In genomic region chr7:2763607-2764006, GRCh38 we compare ENCODE assay signal across 9 cellular contexts.
DNase-seq lines count a peak whose midpoint lies in the region; ATAC-seq and TF ChIP-seq lines count a peak whose summit lies in the region.
"Had no signal": no experiment of that assay in that cellular context is flagged by ENCODE, and none has a peak within 500 bp of the region (broad histone marks: within the 10 kb centered on the region; RNA-seq: fewer than 3 reads in every experiment).

No MANE protein-coding gene starts in this region.

- H3K36me3 ChIP-seq in BLaER1 treated with 17β-estradiol and CSF1 and Interleukin-3, amounts not matched to agents 10 nM and 100 nM: peaks cover 0 to 78% (median 41%) of the 10 kb centered on the region in 11 experiments; a peak in 18 of 22 replicates
- no peaks in the 10 kb centered on the region for H3K36me3 ChIP-seq in gastrocnemius medialis

- peak overlapping the region in 3 of 11 experiments; percentile 19 to 55 (median 51); a peak in 2 of 22 replicates for H3K9ac ChIP-seq in BLaER1 treated with 17β-estradiol and CSF1 and Interleukin-3, amounts not matched to agents 10 nM and 100 nM

- peak overlapping the region in 3 of 11 experiments; percentile 81 to 92 (median 89); a peak in 6 of 22 replicates for H3K4me2 ChIP-seq in BLaER1 treated with 17β-estradiol and CSF1 and Interleukin-3, amounts not matched to agents 10 nM and 100 nM

- CTCF ChIA-PET in MCF 10A (lab: Yijun Ruan, JAX): interaction anchor here (0.6 to 1.2 kb wide), 3 partner anchors 54 to 993 kb away, joined by 3 to 4 read pairs (median 3); no protein-coding TSS in a partner anchor

- DNase-seq in MCF 10A (ENCODE audit: unreplicated experiment) (no peak), left kidney (ENCODE audit: low read depth, low spot score) (peak; percentile 67), gastrocnemius medialis (no peak), HPDE6-E6E7 (ENCODE audit: extremely low spot score) (no peak), NAMALWA (ENCODE audit: low spot score) (no peak), EL (no peak)
- DNase-seq in activated CD4-positive, alpha-beta T cell treated with anti-CD3 and anti-CD28 coated beads for 1 hour: no peak
- DNase-seq: activated CD8-positive, alpha-beta memory T cell treated with anti-CD3 and anti-CD28 coated beads for 24 hours had no signal

- H3K27me3 Mint-ChIP-seq in MCF 10A (ENCODE audit: insufficient read depth, unreplicated experiment): no peaks in the 10 kb centered on the region

- TF ChIP-seq CTCF in MCF 10A (IDR thresholded peaks at IDR 0.05; ENCODE audit: unreplicated experiment): no peak
- no peak for TF ChIP-seq CTCF in gastrocnemius medialis (IDR thresholded peaks at IDR 0.05 in 4 of 5, conservative IDR thresholded peaks at IDR 0.05 in 1 of 5)

- no peaks in the 10 kb centered on the region for H3K9me3 Mint-ChIP-seq in MCF 10A (ENCODE audit: unreplicated experiment)

- H4K20me1 ChIP-seq in BLaER1 treated with 17β-estradiol and CSF1 and Interleukin-3, amounts not matched to agents 10 nM and 100 nM: peaks cover 0 to 8% (median 0%) of the 10 kb centered on the region in 11 experiments; a peak in 1 of 22 replicates

- in situ Hi-C loops in gastrocnemius medialis (cut with MboI; ENCODE audit: low sequenced_read_pairs in 4 of 4): no loop called here

- no peak for TF ChIP-seq POLR2A in gastrocnemius medialis (IDR thresholded peaks at IDR 0.05)

- no peak for ATAC-seq in gastrocnemius medialis

- POLR2A ChIA-PET in MCF 10A (lab: Yijun Ruan, JAX): interaction anchor here (0.6 to 1.5 kb wide), 4 partner anchors 10 to 58 kb away, joined by 3 to 6 read pairs (median 4); no protein-coding TSS in a partner anchor

- H3K27ac Mint-ChIP-seq in MCF 10A (ENCODE audit: low read depth, unreplicated experiment): peak overlapping the region; percentile 74

- no TSS peak for BruUV-seq in MCF 10A (replicated peaks; lab: Mats Ljungman, UMichigan)

- intact Hi-C loops in MCF 10A (cut with micrococcal nuclease): no loop called here
- intact Hi-C loops in gastrocnemius medialis (cut with DNase I; ENCODE audit: low total_unique reads): loop anchor here (5.0 kb wide), 2 partner anchors 34 to 1974 kb away; no protein-coding TSS in a partner anchor

- peak overlapping the region in 8 of 11 experiments; percentile 23 to 81 (median 42); a peak in 12 of 22 replicates for H3K27ac ChIP-seq in BLaER1 treated with 17β-estradiol and CSF1 and Interleukin-3, amounts not matched to agents 10 nM and 100 nM
- peak overlapping the region; percentile 68 to 78 (median 74) for H3K27ac ChIP-seq in gastrocnemius medialis

- peaks cover 34 to 63% (median 55%) of the 10 kb centered on the region in 10 experiments for H3K4me1 ChIP-seq in BLaER1 treated with 17β-estradiol and CSF1 and Interleukin-3, amounts not matched to agents 10 nM and 100 nM
- peaks cover 30 to 39% of the 10 kb centered on the region in 2 donors for H3K4me1 ChIP-seq in gastrocnemius medialis

- no peak overlapping the region for H3K4me3 ChIP-seq in BLaER1 treated with 17β-estradiol and CSF1 and Interleukin-3, amounts not matched to agents 10 nM and 100 nM
- H3K4me3 ChIP-seq in gastrocnemius medialis: no peak overlapping the region

- peak overlapping the region; percentile 51 for H3K4me3 Mint-ChIP-seq in MCF 10A (ENCODE audit: unreplicated experiment)

- H3K36me3 Mint-ChIP-seq in MCF 10A (ENCODE audit: insufficient read depth, unreplicated experiment): peaks cover 9% of the 10 kb centered on the region

- peaks cover 19% of the 10 kb centered on the region for H3K4me1 Mint-ChIP-seq in MCF 10A (ENCODE audit: insufficient read depth, unreplicated experiment)

- no peaks in the 10 kb centered on the region for H3K27me3 ChIP-seq in BLaER1 treated with 17β-estradiol and CSF1 and Interleukin-3, amounts not matched to agents 10 nM and 100 nM
- no peaks in the 10 kb centered on the region for H3K27me3 ChIP-seq in gastrocnemius medialis

- peaks cover 0 to 3% (median 0%) of the 10 kb centered on the region in 11 experiments; a peak in 2 of 22 replicates for H3K9me3 ChIP-seq in BLaER1 treated with 17β-estradiol and CSF1 and Interleukin-3, amounts not matched to agents 10 nM and 100 nM (replicated peaks in 1 of 11)
- H3K9me3 ChIP-seq in gastrocnemius medialis: no peaks in the 10 kb centered on the region
